ENCODE assay signal across 8 cellular contexts in the genomic region with DNA sequence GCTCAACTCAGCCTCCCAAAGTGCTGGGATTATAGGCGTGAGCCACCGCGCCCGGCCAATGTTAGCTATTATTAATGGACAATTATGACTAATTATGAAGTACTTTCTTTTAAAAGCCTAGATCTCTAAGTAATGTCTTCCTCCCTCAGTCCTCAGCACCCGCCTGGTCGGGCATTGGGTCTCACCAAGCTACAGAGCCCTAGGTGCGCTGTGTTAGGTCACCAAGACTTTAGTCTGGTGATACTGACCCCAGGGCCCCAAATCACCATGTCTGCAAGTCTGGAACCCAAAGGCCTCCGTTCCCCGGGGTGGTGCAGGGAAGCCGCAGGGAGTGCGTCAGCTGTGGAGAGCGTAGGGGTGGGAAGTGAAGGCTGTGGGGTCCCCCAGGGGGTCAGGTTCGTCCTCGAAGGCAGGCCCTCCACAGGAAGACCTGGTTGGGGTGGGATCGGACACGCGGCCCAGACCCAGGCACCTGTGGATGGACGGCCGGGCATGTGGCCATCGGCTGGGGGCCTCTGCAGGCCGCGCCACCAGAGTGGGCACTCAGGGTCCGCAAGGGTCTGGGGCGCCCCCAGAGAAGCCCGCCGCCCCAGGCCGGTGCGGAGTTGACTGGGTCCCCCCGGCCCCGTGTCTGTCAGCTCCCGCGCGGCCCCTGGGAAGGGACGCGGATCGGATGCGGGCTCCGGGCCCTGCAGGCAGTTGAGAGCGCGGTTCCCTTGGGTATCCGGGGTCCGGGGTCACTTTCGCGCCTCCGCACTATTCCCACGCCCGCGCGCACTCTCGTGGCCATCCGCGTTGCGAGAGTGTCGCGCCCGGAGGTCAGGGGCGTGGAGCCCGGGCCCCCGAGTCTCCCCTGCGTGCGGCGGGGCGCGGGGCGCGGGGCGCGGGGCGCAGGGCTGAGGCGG. TPM values are rescaled to one million over a fixed set of nuclear protein-coding genes. Genes with fewer than 3 reads are reported as not detected.
DNase-seq lines count a peak whose midpoint lies in the region; ATAC-seq, FAIRE-seq and TF ChIP-seq lines count a peak whose summit lies in the region.

No MANE protein-coding gene starts in this region.

- no peak for ATAC-seq in GM18519 (IDR thresholded peaks at IDR 0.05; ENCODE audit: low FRiP score, unreplicated experiment)

- H3K36me3 Mint-ChIP-seq in IgD-negative memory B cell (no peaks in the 10 kb centered on the region), astrocyte (ENCODE audit: low read depth, unreplicated experiment) (peaks cover 10% of the 10 kb centered on the region)

- H3K79me2 ChIP-seq in astrocyte (ENCODE audit: insufficient read depth, low read length), result peaks cover 36% of the 10 kb centered on the region

- H3K9me3 Mint-ChIP-seq in IgD-negative memory B cell (no peaks in the 10 kb centered on the region), astrocyte (ENCODE audit: unreplicated experiment) (no peaks in the 10 kb centered on the region)

- peak overlapping the region; percentile 88 for H2AFZ ChIP-seq in astrocyte (ENCODE audit: low read depth, low read length)

- H3K9ac ChIP-seq in astrocyte (ENCODE audit: low read length) (peak overlapping the region; percentile 91), kidney (ENCODE audit: low read length in 2 of 2) (peak overlapping the region; percentile 51 to 60), stomach smooth muscle (ENCODE audit: low read length in 2 of 2) (peak overlapping the region in 1 of 2 donors; percentile 72)

- intact Hi-C loops in kidney (cut with DNase I), result no loop called here

- H3K4me1 Mint-ChIP-seq in IgD-negative memory B cell (peaks cover 14 to 27% (median 15%) of the 10 kb centered on the region in 3 donors), astrocyte (ENCODE audit: low read depth, unreplicated experiment) (peaks cover 15% of the 10 kb centered on the region)

- H3K4me3 ChIP-seq in astrocyte (ENCODE audit: insufficient read depth, low read depth, low read length) (peak overlapping the region; percentile 80), kidney (ENCODE audit: low read length in 2 of 2) (peak overlapping the region; percentile 45 to 57), stomach smooth muscle (ENCODE audit: low read length in 2 of 2) (peak overlapping the region; percentile 87 to 93)

- H3K27ac ChIP-seq in astrocyte (ENCODE audit: low read depth, low read length) (peak overlapping the region; percentile 91), kidney (ENCODE audit: low read depth in 2 of 2, low read length in 2 of 2) (peak overlapping the region in 1 of 2 donors; percentile 93), stomach smooth muscle (ENCODE audit: low read length) (no peak overlapping the region)

- H3K27me3 ChIP-seq in astrocyte (ENCODE audit: insufficient read depth, low read length) (no peaks in the 10 kb centered on the region), stomach smooth muscle (ENCODE audit: control insufficient read depth in 1 of 2, insufficient read depth in 2 of 2, low read length in 2 of 2) (no peaks in the 10 kb centered on the region)

- H4K20me1 ChIP-seq in astrocyte (ENCODE audit: insufficient read depth, low read length), result peaks cover 35% of the 10 kb centered on the region

- DNase-seq in astrocyte (ENCODE audit: low read depth), result no peak
- DNase-seq in kidney, result peak; percentile 86
- no peak for DNase-seq in DMS79 treated with DMSO at 0.1 percent for 48 hours (lab: John Stamatoyannopoulos, UW)
- no peak for DNase-seq in stimulated activated CD4-positive, alpha-beta T cell treated with anti-CD3 and anti-CD28 coated beads, Interleukin-2, amount 100 ng/mL, for 48 hours
- DNase-seq in HuH-7 (ENCODE audit: low spot score), result no peak

- peak overlapping the region in 2 of 3 donors; percentile 71 to 76 for H3K27ac Mint-ChIP-seq in IgD-negative memory B cell
- peak overlapping the region; percentile 84 for H3K27ac Mint-ChIP-seq in astrocyte (ENCODE audit: unreplicated experiment)

- H3K27me3 Mint-ChIP-seq in IgD-negative memory B cell (peaks cover 22% of the 10 kb centered on the region), astrocyte (ENCODE audit: low read depth, unreplicated experiment) (no peaks in the 10 kb centered on the region)

- peak overlapping the region; percentile 100 for H3K4me2 ChIP-seq in astrocyte (ENCODE audit: low read length)

- no peak for TF ChIP-seq CTCF in astrocyte (IDR thresholded peaks at IDR 0.05; ENCODE audit: insufficient read depth, low read depth, low read length)
- no peak for TF ChIP-seq CTCF in kidney (IDR thresholded peaks at IDR 0.05; ENCODE audit: borderline replicate concordance, extremely low read depth, insufficient read depth)

- H3K4me1 ChIP-seq in astrocyte (ENCODE audit: insufficient read depth, low read length) (peaks cover 17% of the 10 kb centered on the region), kidney (ENCODE audit: control insufficient read depth in 1 of 2, insufficient read depth in 1 of 2, low read depth in 1 of 2, low read length in 2 of 2) (peaks cover 13 to 23% of the 10 kb centered on the region in 2 donors), stomach smooth muscle (ENCODE audit: control insufficient read depth, insufficient read depth, low read length) (peaks cover 34% of the 10 kb centered on the region)

- no peaks in the 10 kb centered on the region for H3K36me3 ChIP-seq in astrocyte (ENCODE audit: insufficient read depth, low read length)
- H3K36me3 ChIP-seq in kidney (ENCODE audit: control insufficient read depth in 1 of 2, insufficient read depth in 2 of 2, low read length in 2 of 2), result no peaks in the 10 kb centered on the region
- no peaks in the 10 kb centered on the region for H3K36me3 ChIP-seq in stomach smooth muscle (ENCODE audit: control insufficient read depth in 2 of 2, insufficient read depth in 2 of 2, low read length in 2 of 2)

- FAIRE-seq in astrocyte (lab: Jason Lieb, UNC), result no peak
- FAIRE-seq in kidney (lab: Jason Lieb, UNC), result no peak

- H3K4me3 Mint-ChIP-seq in IgD-negative memory B cell (peak overlapping the region; percentile 80 to 95 (median 92)), astrocyte (ENCODE audit: unreplicated experiment) (peak overlapping the region; percentile 80)

- H3K9me3 ChIP-seq in astrocyte (ENCODE audit: insufficient read depth, low read depth, low read length), result no peaks in the 10 kb centered on the region
- H3K9me3 ChIP-seq in kidney (ENCODE audit: control insufficient read depth in 1 of 2, low read length in 2 of 2), result no peaks in the 10 kb centered on the region
- H3K9me3 ChIP-seq in stomach smooth muscle (ENCODE audit: control insufficient read depth in 2 of 2, low read length in 2 of 2), result no peaks in the 10 kb centered on the region

RNA-seq across cellular contexts. Expression of a gene that starts 0.7 kb away (rescaled TPM):
- polyA plus RNA-seq in IgD-negative memory B cell, result 35.5 TPM
- 159 and 180 TPM in 2 replicates for total RNA-seq in astrocyte
- 210 TPM for total RNA-seq in kidney
- 122 TPM for polyA plus RNA-seq in kidney (ENCODE audit: insufficient read depth, low read depth, low replicate concordance)

RNA-seq across cellular contexts. Expression of a gene that starts 57.9 kb away (rescaled TPM):
- polyA plus RNA-seq in IgD-negative memory B cell (66.2 TPM), kidney (ENCODE audit: insufficient read depth, low read depth, low replicate concordance) (97.8 TPM)
- total RNA-seq in astrocyte (22.5 and 27.7 TPM in 2 replicates), kidney (74.5 TPM)

RNA-seq across cellular contexts. Expression of a gene that starts 58.9 kb away (rescaled TPM):
- 24.3 TPM for polyA plus RNA-seq in IgD-negative memory B cell
- total RNA-seq in astrocyte, result 31.7 and 34.0 TPM in 2 replicates
- 17.8 TPM for total RNA-seq in kidney
- polyA plus RNA-seq in kidney (ENCODE audit: insufficient read depth, low read depth, low replicate concordance), result 5.0 TPM

RNA-seq across cellular contexts. Expression of a gene that starts 58.9 kb away (rescaled TPM):
- 0.11 TPM for polyA plus RNA-seq in IgD-negative memory B cell
- 3.2 TPM in 2 replicates for total RNA-seq in astrocyte
- total RNA-seq in kidney, result 0.60 TPM
- polyA plus RNA-seq in kidney (ENCODE audit: insufficient read depth, low read depth, low replicate concordance), result 0.19 TPM
